Comparison of ENCODE assay signal across 22 cellular contexts in genomic region chr2:194260185-194260584, GRCh38.
"Had no signal": no experiment of that assay in that cellular context is flagged by ENCODE, and none has a peak within 500 bp of the region (broad histone marks: within the 10 kb centered on the region; RNA-seq: fewer than 3 reads in every experiment).

No MANE protein-coding gene starts in this region.

- ATAC-seq: left ventricle myocardium superior; naive thymus-derived CD4-positive, alpha-beta T cell; psoas muscle; right cardiac atrium; stimulated activated memory B cell treated with anti-CD40 and anti-IgM and Interleukin-4, amounts not matched to agents 10 μg/mL and 1 μg/mL and 100 μg/mL, for 72 hours; stimulated activated naive CD8-positive, alpha-beta T cell treated with anti-CD3 and anti-CD28 coated beads, Interleukin-15, Interleukin-2, amounts not matched to agents 100 U/mL and 50 U/mL, for 24 hours had no signal

- DNase-seq: dorsolateral prefrontal cortex; effector CD4-positive, alpha-beta T cell; hypothalamus; left ventricle myocardium superior; naive thymus-derived CD4-positive, alpha-beta T cell; occipital lobe; ovary; posterior cingulate gyrus; psoas muscle; right cardiac atrium; sigmoid colon; stimulated activated CD4-positive, alpha-beta T cell treated with anti-CD3 and anti-CD28 coated beads, Interleukin-4, amount 100 ng/mL, for 4 hours; stimulated activated naive CD8-positive, alpha-beta T cell treated with anti-CD3 and anti-CD28 coated beads, Interleukin-15, Interleukin-2, amounts not matched to agents 100 U/mL and 50 U/mL, for 24 hours; substantia nigra; testis; tibial artery had no signal

- H3K36me3 Mint-ChIP-seq: memory B cell; mesothelial cell of epicardium; naive thymus-derived CD4-positive, alpha-beta T cell; stimulated activated memory B cell treated with anti-CD40 and anti-IgM and Interleukin-4, amounts not matched to agents 10 μg/mL and 1 μg/mL and 100 μg/mL, for 72 hours; type B pancreatic cell had no signal

- H3K27ac ChIP-seq: dorsolateral prefrontal cortex, ovary, psoas muscle, sigmoid colon, testis, tibial artery had no signal

- H3K9me3 ChIP-seq: ovary, psoas muscle, sigmoid colon, testis, tibial artery had no signal

- H3K4me3 ChIP-seq: dorsolateral prefrontal cortex, lung, ovary, psoas muscle, sigmoid colon, testis, tibial artery had no signal

- H3K27me3 ChIP-seq: dorsolateral prefrontal cortex, ovary, sigmoid colon, testis, tibial artery had no signal

- H3K27ac Mint-ChIP-seq: memory B cell; mesothelial cell of epicardium; naive thymus-derived CD4-positive, alpha-beta T cell; nephron; stimulated activated memory B cell treated with anti-CD40 and anti-IgM and Interleukin-4, amounts not matched to agents 10 μg/mL and 1 μg/mL and 100 μg/mL, for 72 hours; type B pancreatic cell had no signal

- H3K4me1 ChIP-seq: psoas muscle, sigmoid colon, testis, tibial artery had no signal

- H3K36me3 ChIP-seq: ovary, sigmoid colon, tibial artery had no signal

- H3K27me3 Mint-ChIP-seq: memory B cell; naive thymus-derived CD4-positive, alpha-beta T cell; stimulated activated memory B cell treated with anti-CD40 and anti-IgM and Interleukin-4, amounts not matched to agents 10 μg/mL and 1 μg/mL and 100 μg/mL, for 72 hours; type B pancreatic cell had no signal

- H3K4me3 Mint-ChIP-seq: memory B cell; mesothelial cell of epicardium; naive thymus-derived CD4-positive, alpha-beta T cell; nephron; stimulated activated memory B cell treated with anti-CD40 and anti-IgM and Interleukin-4, amounts not matched to agents 10 μg/mL and 1 μg/mL and 100 μg/mL, for 72 hours; type B pancreatic cell had no signal

- H3K9me3 Mint-ChIP-seq: memory B cell; mesothelial cell of epicardium; naive thymus-derived CD4-positive, alpha-beta T cell; nephron; stimulated activated memory B cell treated with anti-CD40 and anti-IgM and Interleukin-4, amounts not matched to agents 10 μg/mL and 1 μg/mL and 100 μg/mL, for 72 hours; type B pancreatic cell had no signal

- H3K4me1 Mint-ChIP-seq: memory B cell; naive thymus-derived CD4-positive, alpha-beta T cell; nephron; stimulated activated memory B cell treated with anti-CD40 and anti-IgM and Interleukin-4, amounts not matched to agents 10 μg/mL and 1 μg/mL and 100 μg/mL, for 72 hours had no signal
